ENCODE assay signal across 27 cellular contexts in the genomic region with DNA sequence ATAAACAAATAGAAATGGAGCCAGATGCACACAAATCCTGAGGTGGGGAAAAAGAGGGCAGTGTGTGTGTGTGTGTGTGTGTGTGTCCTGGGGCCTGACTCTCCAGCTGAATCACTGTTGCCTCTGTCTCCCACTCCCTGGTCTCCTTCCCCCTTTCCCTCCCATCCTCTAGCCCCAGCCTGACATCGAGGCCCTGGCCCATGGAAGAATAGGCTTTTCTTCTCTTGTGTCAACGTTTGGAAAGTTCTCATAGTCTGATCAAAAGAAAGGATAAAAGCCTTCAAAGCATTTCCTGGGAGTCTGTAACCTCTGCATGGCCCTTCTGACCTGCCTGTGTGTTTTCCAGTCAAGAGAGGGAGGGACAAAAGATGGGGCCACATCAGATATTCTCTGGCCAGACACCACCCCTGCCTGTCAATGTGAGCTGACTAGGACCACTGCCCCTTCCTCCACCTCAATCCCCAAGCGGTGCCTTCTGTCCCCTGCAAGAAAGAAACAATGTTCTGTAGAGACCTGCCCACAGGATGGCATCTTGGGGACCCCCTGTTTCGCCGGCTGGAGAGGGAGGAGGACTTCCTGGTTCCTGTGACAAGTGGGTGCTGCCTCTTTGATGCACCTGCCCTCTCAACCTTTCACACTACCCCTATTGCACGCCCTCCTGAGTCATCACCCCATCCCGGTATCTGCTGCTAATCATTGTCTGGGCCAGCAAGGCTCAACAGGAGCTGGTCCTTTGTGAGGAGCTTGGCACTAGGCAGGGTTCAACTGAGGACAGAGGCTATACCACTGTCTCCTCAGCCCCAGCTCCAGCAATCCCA. TPM values are rescaled to one million over a fixed set of nuclear protein-coding genes. Genes with fewer than 3 reads are reported as not detected.
DNase-seq lines count a peak whose midpoint lies in the region; ATAC-seq and TF ChIP-seq lines count a peak whose summit lies in the region.
"Had no signal": no experiment of that assay in that cellular context is flagged by ENCODE, and none has a peak within 500 bp of the region (broad histone marks: within the 10 kb centered on the region; RNA-seq: fewer than 3 reads in every experiment).

No MANE protein-coding gene starts in this region.

- no peaks in the 10 kb centered on the region for H3K9me3 Mint-ChIP-seq in natural killer cell treated with Interleukin-12 subunit alpha and Interleukin-12 subunit beta and Interleukin-15 and Interleukin-18, amount 100 ng/mL, for 72 hours
- H3K9me3 Mint-ChIP-seq in natural killer cell (no peaks in the 10 kb centered on the region), endodermal cell (no peaks in the 10 kb centered on the region), neural crest cell (peaks cover 6% of the 10 kb centered on the region), endothelial cell (ENCODE audit: unreplicated experiment) (no peaks in the 10 kb centered on the region)
- no peaks in the 10 kb centered on the region for H3K9me3 Mint-ChIP-seq in CD4-positive, alpha-beta T cell
- no peaks in the 10 kb centered on the region for H3K9me3 Mint-ChIP-seq in effector memory CD8-positive, alpha-beta T cell

- POLR2A ChIA-PET in CD4-positive, alpha-beta T cell (lab: Charles Lee), result no interaction called here

- peak in 1 of 2 donors; percentile 20 for ATAC-seq in natural killer cell treated with Interleukin-12 subunit alpha and Interleukin-12 subunit beta and Interleukin-15 and Interleukin-18, amount 100 ng/mL, for 72 hours
- no peak for ATAC-seq in natural killer cell
- no peak for ATAC-seq in CD4-positive, alpha-beta T cell (ENCODE audit: poor library complexity)
- ATAC-seq in effector memory CD8-positive, alpha-beta T cell (replicated peaks), result no peak

- H3K36me3 ChIP-seq in endodermal cell (ENCODE audit: control insufficient read depth, insufficient read depth, low read length), result no peaks in the 10 kb centered on the region
- H3K36me3 ChIP-seq: BLaER1 had no signal

- 29 to 74% methylated on average over 1 to 7 of the region's 7 CpGs for WGBS in endodermal cell (ENCODE audit: insufficient coverage in 1 of 2, insufficient read length in 1 of 2), 2 experiments

- peaks cover 48 to 50% of the 10 kb centered on the region in 2 donors for H3K27me3 Mint-ChIP-seq in natural killer cell treated with Interleukin-12 subunit alpha and Interleukin-12 subunit beta and Interleukin-15 and Interleukin-18, amount 100 ng/mL, for 72 hours
- H3K27me3 Mint-ChIP-seq in natural killer cell (ENCODE audit: low read depth in 2 of 2) (peaks cover 44 to 49% of the 10 kb centered on the region in 2 donors), endodermal cell (ENCODE audit: insufficient read depth) (peaks cover 34% of the 10 kb centered on the region), neural crest cell (ENCODE audit: low read depth) (peaks cover 54% of the 10 kb centered on the region), endothelial cell (ENCODE audit: unreplicated experiment) (peaks cover 3% of the 10 kb centered on the region)
- H3K27me3 Mint-ChIP-seq in CD4-positive, alpha-beta T cell, result peaks cover 50% of the 10 kb centered on the region
- peaks cover 73 to 93% of the 10 kb centered on the region in 2 donors for H3K27me3 Mint-ChIP-seq in effector memory CD8-positive, alpha-beta T cell

- no peaks in the 10 kb centered on the region for H3K36me3 Mint-ChIP-seq in natural killer cell treated with Interleukin-12 subunit alpha and Interleukin-12 subunit beta and Interleukin-15 and Interleukin-18, amount 100 ng/mL, for 72 hours
- H3K36me3 Mint-ChIP-seq in natural killer cell, result no peaks in the 10 kb centered on the region
- H3K36me3 Mint-ChIP-seq in endodermal cell (ENCODE audit: low read depth), result no peaks in the 10 kb centered on the region
- H3K36me3 Mint-ChIP-seq in neural crest cell (ENCODE audit: low read depth), result peaks cover 2% of the 10 kb centered on the region
- H3K36me3 Mint-ChIP-seq in CD4-positive, alpha-beta T cell (ENCODE audit: low read depth), result no peaks in the 10 kb centered on the region
- no peaks in the 10 kb centered on the region for H3K36me3 Mint-ChIP-seq in endothelial cell (ENCODE audit: low read depth, unreplicated experiment)
- H3K36me3 Mint-ChIP-seq in effector memory CD8-positive, alpha-beta T cell (ENCODE audit: insufficient read depth), result peaks cover 1% of the 10 kb centered on the region
- H3K36me3 Mint-ChIP-seq: CD4-positive, alpha-beta memory T cell had no signal

- CTCF ChIA-PET in CD4-positive, alpha-beta T cell (lab: Charles Lee), result no interaction called here

- no peak overlapping the region for H3K4me3 ChIP-seq in endodermal cell (ENCODE audit: low read length)
- H3K4me3 ChIP-seq: BLaER1, K562 had no signal

- H3K4me1 Mint-ChIP-seq in natural killer cell treated with Interleukin-12 subunit alpha and Interleukin-12 subunit beta and Interleukin-15 and Interleukin-18, amount 100 ng/mL, for 72 hours (ENCODE audit: low read depth in 2 of 2), result no peaks in the 10 kb centered on the region
- H3K4me1 Mint-ChIP-seq in natural killer cell, result no peaks in the 10 kb centered on the region
- H3K4me1 Mint-ChIP-seq in endodermal cell, result peaks cover 17% of the 10 kb centered on the region
- peaks cover 73% of the 10 kb centered on the region for H3K4me1 Mint-ChIP-seq in neural crest cell
- no peaks in the 10 kb centered on the region for H3K4me1 Mint-ChIP-seq in CD4-positive, alpha-beta T cell (ENCODE audit: low read depth)
- H3K4me1 Mint-ChIP-seq in endothelial cell (ENCODE audit: unreplicated experiment), result peaks cover 9% of the 10 kb centered on the region
- no peaks in the 10 kb centered on the region for H3K4me1 Mint-ChIP-seq in effector memory CD8-positive, alpha-beta T cell (ENCODE audit: low read depth in 2 of 2)
- H3K4me1 Mint-ChIP-seq: CD4-positive, alpha-beta memory T cell had no signal

- no peaks in the 10 kb centered on the region for H3K9me3 ChIP-seq in endodermal cell (ENCODE audit: control insufficient read depth, low read length)
- H3K9me3 ChIP-seq in CD4-positive, alpha-beta T cell (ENCODE audit: control insufficient read depth, low read length), result no peaks in the 10 kb centered on the region
- H3K9me3 ChIP-seq: BLaER1, Caco-2, SK-N-SH had no signal

- H3K27me3 ChIP-seq in endodermal cell (ENCODE audit: control insufficient read depth, insufficient read depth, low read length, poor library complexity, severe bottlenecking), result peaks cover 5% of the 10 kb centered on the region
- peaks cover 8% of the 10 kb centered on the region for H3K27me3 ChIP-seq in CD4-positive, alpha-beta T cell (ENCODE audit: control insufficient read depth, insufficient read depth, low read length)
- H3K27me3 ChIP-seq: BLaER1 had no signal

- H3K27ac Mint-ChIP-seq in natural killer cell treated with Interleukin-12 subunit alpha and Interleukin-12 subunit beta and Interleukin-15 and Interleukin-18, amount 100 ng/mL, for 72 hours, result no peak overlapping the region
- H3K27ac Mint-ChIP-seq in natural killer cell, result no peak overlapping the region
- no peak overlapping the region for H3K27ac Mint-ChIP-seq in endodermal cell
- no peak overlapping the region for H3K27ac Mint-ChIP-seq in neural crest cell (ENCODE audit: unreplicated experiment)
- no peak overlapping the region for H3K27ac Mint-ChIP-seq in CD4-positive, alpha-beta T cell
- H3K27ac Mint-ChIP-seq in endothelial cell (ENCODE audit: unreplicated experiment), result no peak overlapping the region
- no peak overlapping the region for H3K27ac Mint-ChIP-seq in effector memory CD8-positive, alpha-beta T cell
- H3K27ac Mint-ChIP-seq: CD4-positive, alpha-beta memory T cell had no signal

- intact Hi-C loops in natural killer cell (cut with micrococcal nuclease), result no loop called here
- intact Hi-C loops in CD4-positive, alpha-beta T cell (cut with DNase I, micrococcal nuclease), result no loop called here

- DNase-seq in natural killer cell treated with Interleukin-12 subunit alpha and Interleukin-12 subunit beta and Interleukin-15 and Interleukin-18, amount 100 ng/mL, for 72 hours (ENCODE audit: low spot score), result peak; percentile 5
- DNase-seq in natural killer cell, result no peak
- DNase-seq in endodermal cell, result peak; percentile 35
- DNase-seq in neural crest cell (ENCODE audit: low read depth, low spot score), result peak; percentile 30
- DNase-seq in CD4-positive, alpha-beta T cell, result no peak
- DNase-seq in endothelial cell (ENCODE audit: low spot score), result no peak
- no peak for DNase-seq in effector memory CD8-positive, alpha-beta T cell
- DNase-seq: Caco-2; CD4-positive, alpha-beta memory T cell; DMS 273 treated with DMSO at 0.1 percent for 48 hours; DND-41; H7; Kasumi-1; MV-4-11; NCI-H1105 treated with DMSO at 0.1 percent for 48 hours; NCI-H146; NCI-H1930; NCI-H446; NCI-H524 treated with DMSO at 0.1 percent for 48 hours; NCI-H774; SK-N-SH had no signal

- H3K27ac ChIP-seq in endodermal cell (ENCODE audit: low read depth, low read length) (peak overlapping the region; percentile 28), temporal lobe (ENCODE audit: low read depth, low read length) (peak overlapping the region; percentile 76)
- H3K27ac ChIP-seq in CD4-positive, alpha-beta T cell (ENCODE audit: low read depth, low read length), result no peak overlapping the region
- H3K27ac ChIP-seq: BLaER1 had no signal

- TF ChIP-seq CTCF in natural killer cell (IDR thresholded peaks at IDR 0.05) (no peak), endodermal cell (conservative IDR thresholded peaks at IDR 0.05) (no peak), neural crest cell (conservative IDR thresholded peaks at IDR 0.05) (no peak), endothelial cell (IDR thresholded peaks at IDR 0.05; ENCODE audit: unreplicated experiment) (no peak)
- no peak for TF ChIP-seq CTCF in CD4-positive, alpha-beta T cell (IDR thresholded peaks at IDR 0.05)

- no peak overlapping the region for H3K9ac ChIP-seq in endodermal cell (ENCODE audit: extremely low read depth, low read length, poor library complexity, severe bottlenecking)
- H3K9ac ChIP-seq: BLaER1, SK-N-SH had no signal

- no peak overlapping the region for H3K4me3 Mint-ChIP-seq in natural killer cell treated with Interleukin-12 subunit alpha and Interleukin-12 subunit beta and Interleukin-15 and Interleukin-18, amount 100 ng/mL, for 72 hours
- H3K4me3 Mint-ChIP-seq in natural killer cell, result no peak overlapping the region
- H3K4me3 Mint-ChIP-seq in endodermal cell, result no peak overlapping the region
- H3K4me3 Mint-ChIP-seq in neural crest cell, result peak overlapping the region; percentile 36
- H3K4me3 Mint-ChIP-seq in CD4-positive, alpha-beta T cell, result no peak overlapping the region
- no peak overlapping the region for H3K4me3 Mint-ChIP-seq in endothelial cell (ENCODE audit: unreplicated experiment)
- no peak overlapping the region for H3K4me3 Mint-ChIP-seq in effector memory CD8-positive, alpha-beta T cell
- H3K4me3 Mint-ChIP-seq: CD4-positive, alpha-beta memory T cell had no signal

- peaks cover 11% of the 10 kb centered on the region for H3K4me1 ChIP-seq in endodermal cell (ENCODE audit: control insufficient read depth, insufficient read depth, low read length)
- H3K4me1 ChIP-seq: BLaER1 had no signal

RNA-seq across cellular contexts. Expression of a gene that starts 16.2 kb away (rescaled TPM):
- under 1 TPM in 1 of 2 donors, not detected in 1; 0.50 TPM for total RNA-seq in natural killer cell treated with Interleukin-12 subunit alpha and Interleukin-12 subunit beta and Interleukin-15 and Interleukin-18, amount 100 ng/mL, for 72 hours
- total RNA-seq in natural killer cell (not detected), endodermal cell (under 1 TPM in 1 of 2 donors, not detected in 1; 0.26 TPM), neural crest cell (0.47 and 0.73 TPM in 2 replicates), temporal lobe (5.9 TPM), endothelial cell (ENCODE audit: unreplicated experiment) (not detected)
- 1.2 TPM for polyA plus RNA-seq in endodermal cell (2013, experiment 1 of 2)
- polyA plus RNA-seq in endodermal cell (2013, experiment 2 of 2), result 1.9 TPM
- total RNA-seq in CD4-positive, alpha-beta T cell, result not detected
- total RNA-seq: CD4-positive, alpha-beta memory T cell; H7; HT1080; K562; M059J had no signal
- polyA plus RNA-seq: AG04450, SK-N-SH had no signal

RNA-seq across cellular contexts. Expression of a gene that starts 22.0 kb away (rescaled TPM):
- 1 to 10 TPM; 4.9 to 5.6 TPM for total RNA-seq in natural killer cell treated with Interleukin-12 subunit alpha and Interleukin-12 subunit beta and Interleukin-15 and Interleukin-18, amount 100 ng/mL, for 72 hours
- total RNA-seq in natural killer cell (1 to 10 TPM; 3.8 to 5.1 (median 3.9) TPM), endodermal cell (1 to 10 TPM; 4.6 to 5.2 TPM), neural crest cell (9.7 and 9.9 TPM in 2 replicates), temporal lobe (5.9 TPM), endothelial cell (ENCODE audit: unreplicated experiment) (6.0 TPM)
- polyA plus RNA-seq in endodermal cell (2013, experiment 1 of 2), result 6.7 TPM
- polyA plus RNA-seq in endodermal cell (2013, experiment 2 of 2), result 5.5 TPM
- total RNA-seq in CD4-positive, alpha-beta T cell, result 1 to 10 TPM; 2.1 to 2.2 TPM

RNA-seq across cellular contexts. Expression of a gene that starts 27.6 kb away (rescaled TPM):
- total RNA-seq in natural killer cell treated with Interleukin-12 subunit alpha and Interleukin-12 subunit beta and Interleukin-15 and Interleukin-18, amount 100 ng/mL, for 72 hours, result not detected
- not detected for total RNA-seq in natural killer cell
- total RNA-seq in endodermal cell, result not detected
- polyA plus RNA-seq in endodermal cell (2013, experiment 1 of 2), result 0.36 TPM
- 0.17 TPM for polyA plus RNA-seq in endodermal cell (2013, experiment 2 of 2)
- total RNA-seq in neural crest cell, result 0.11 and 0.19 TPM in 2 replicates
- total RNA-seq in temporal lobe, result 10.6 TPM
- not detected for total RNA-seq in CD4-positive, alpha-beta T cell
- total RNA-seq in endothelial cell (ENCODE audit: unreplicated experiment), result 0.05 TPM
- total RNA-seq: Caco-2; CD4-positive, alpha-beta memory T cell; H7; HT1080; K562; M059J had no signal
- polyA plus RNA-seq: AG04450; CD4-positive, alpha-beta memory T cell; K562 had no signal

RNA-seq across cellular contexts. Expression of a gene that starts 44.7 kb away (rescaled TPM):
- total RNA-seq in natural killer cell treated with Interleukin-12 subunit alpha and Interleukin-12 subunit beta and Interleukin-15 and Interleukin-18, amount 100 ng/mL, for 72 hours, result 10 to 100 TPM; 20.6 to 25.8 TPM
- total RNA-seq in natural killer cell, result 10 to 100 TPM; 26.3 to 35.3 (median 32.1) TPM
- total RNA-seq in endodermal cell, result 10 to 100 TPM; 34.5 to 35.9 TPM
- polyA plus RNA-seq in endodermal cell (2013, experiment 1 of 2), result 42.1 TPM
- polyA plus RNA-seq in endodermal cell (2013, experiment 2 of 2), result 37.2 TPM
- total RNA-seq in neural crest cell, result 27.5 and 28.4 TPM in 2 replicates
- 43.5 TPM for total RNA-seq in temporal lobe
- 10 to 100 TPM; 33.1 to 33.7 TPM for total RNA-seq in CD4-positive, alpha-beta T cell
- 17.2 TPM for total RNA-seq in endothelial cell (ENCODE audit: unreplicated experiment)

Comparison
In these comparisons a context has a peak if more than half of its experiments do, and no peak if none do; other contexts are left out.
1. DNase-seq: peak in natural killer cell treated with Interleukin-12 subunit alpha and Interleukin-12 subunit beta and Interleukin-15 and Interleukin-18, amount 100 ng/mL, for 72 hours (single experiment), endodermal cell (single experiment) and neural crest cell (single experiment); none in natural killer cell (single experiment), CD4-positive, alpha-beta T cell (0 of 10), endothelial cell (single experiment) and effector memory CD8-positive, alpha-beta T cell (0 of 3).